ENCODE assay signal across 11 cellular contexts in the genomic region with DNA sequence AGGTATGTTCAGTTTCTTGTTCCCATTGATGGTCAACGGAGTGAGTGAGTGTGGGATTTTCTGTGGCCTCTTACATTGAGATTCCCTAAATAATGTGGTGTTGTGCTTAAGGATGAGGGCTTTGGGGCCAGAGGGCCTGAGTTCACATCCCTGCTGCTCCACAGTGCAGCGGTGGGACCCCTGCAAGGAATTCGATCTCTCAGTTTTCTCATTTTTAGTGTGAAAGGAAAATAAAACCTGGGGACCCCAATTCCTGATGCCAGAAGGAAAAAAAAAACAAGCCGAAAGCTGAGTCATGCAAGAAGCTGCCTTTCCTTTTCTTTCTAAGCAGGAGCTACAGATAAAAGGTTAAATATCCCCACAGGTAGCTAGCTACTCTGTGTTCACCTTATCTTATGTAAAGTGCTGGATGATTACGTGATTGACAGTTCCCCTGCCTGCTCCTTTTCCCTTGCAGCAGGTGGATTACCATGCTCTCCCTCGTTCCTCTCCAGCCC.
DNase-seq lines count a peak whose midpoint lies in the region; ATAC-seq, FAIRE-seq and TF ChIP-seq lines count a peak whose summit lies in the region.
"Had no signal": no experiment of that assay in that cellular context is flagged by ENCODE, and none has a peak within 500 bp of the region (broad histone marks: within the 10 kb centered on the region; RNA-seq: fewer than 3 reads in every experiment).

No MANE protein-coding gene starts in this region.

- no peaks in the 10 kb centered on the region for H4K20me1 ChIP-seq in OCI-LY7 (ENCODE audit: insufficient read depth, low read length)
- H4K20me1 ChIP-seq in endothelial cell of umbilical vein (replicated peaks; ENCODE audit: control insufficient read depth, extremely low read depth, insufficient read depth, low read length), result no peaks in the 10 kb centered on the region

- no TSS peak for BruUV-seq in OCI-LY7 (replicated peaks; lab: Mats Ljungman, UMichigan)
- no TSS peak for BruUV-seq in endothelial cell of umbilical vein (replicated peaks; lab: Mats Ljungman, UMichigan)

- DNase-seq in OCI-LY7 (ENCODE audit: low spot score), result no peak
- DNase-seq in endothelial cell of umbilical vein (ENCODE audit: low read depth, low spot score), result peak; percentile 56
- DNase-seq in SHP77 treated with DMSO at 0.1 percent for 48 hours (lab: John Stamatoyannopoulos, UW), result no peak
- no peak for DNase-seq in central memory CD4-positive, alpha-beta T cell
- no peak for DNase-seq in stimulated activated CD4-positive, alpha-beta T cell treated with anti-CD3 and anti-CD28 coated beads, Interleukin-12 subunit alpha, Interleukin-12 subunit beta, amount 100 ng/mL, for 4 hours
- DNase-seq: KG1 had no signal

- CTCF ChIA-PET in OCI-LY7 (lab: Charles Lee; ENCODE audit: unreplicated experiment) (no interaction called here), endothelial cell of umbilical vein (lab: Charles Lee) (no interaction called here)

- peak overlapping the region; percentile 70 for H3K9ac ChIP-seq in endothelial cell of umbilical vein (replicated peaks; ENCODE audit: extremely low read depth, insufficient read depth, low read length)
- H3K9ac ChIP-seq in skeletal muscle satellite cell (ENCODE audit: low read depth, low read length), result peak overlapping the region; percentile 34

- H2AFZ ChIP-seq in OCI-LY7 (ENCODE audit: low read length) (peak overlapping the region; percentile 97), endothelial cell of umbilical vein (ENCODE audit: low read depth, low read length) (peak overlapping the region; percentile 59)

- H3K4me1 ChIP-seq in OCI-LY7 (ENCODE audit: insufficient read depth, low read length, poor library complexity, severe bottlenecking) (peaks cover 13% of the 10 kb centered on the region), endothelial cell of umbilical vein (ENCODE audit: control insufficient read depth, extremely low read depth, insufficient read depth, low read length) (peaks cover 37% of the 10 kb centered on the region), skeletal muscle satellite cell (ENCODE audit: control insufficient read depth, insufficient read depth, low read length) (peaks cover 25% of the 10 kb centered on the region)

- H3K27ac ChIP-seq in OCI-LY7 (ENCODE audit: low read depth, low read length, poor library complexity, severe bottlenecking) (no peak overlapping the region), endothelial cell of umbilical vein (ENCODE audit: insufficient read depth, low read depth, low read length) (peak overlapping the region; percentile 79)
- H3K27ac ChIP-seq: SK-N-MC had no signal

- no peaks in the 10 kb centered on the region for H3K9me3 ChIP-seq in OCI-LY7 (ENCODE audit: low read length)
- no peaks in the 10 kb centered on the region for H3K9me3 ChIP-seq in endothelial cell of umbilical vein (replicated peaks; ENCODE audit: control insufficient read depth, insufficient read depth, low read length)
- H3K9me3 ChIP-seq in skeletal muscle satellite cell (replicated peaks; ENCODE audit: low read length), result no peaks in the 10 kb centered on the region

- no peak for TF ChIP-seq CTCF in OCI-LY7 (conservative IDR thresholded peaks at IDR 0.05; ENCODE audit: low read length)
- no peak for TF ChIP-seq CTCF in endothelial cell of umbilical vein (IDR thresholded peaks at IDR 0.05; ENCODE audit: extremely low read depth in 1 of 2, insufficient read depth in 1 of 2, low read depth in 1 of 2, low read length in 2 of 2)

- H3K4me2 ChIP-seq in OCI-LY7 (ENCODE audit: low read length), result peak overlapping the region; percentile 61
- peak overlapping the region; percentile 91 for H3K4me2 ChIP-seq in endothelial cell of umbilical vein (ENCODE audit: insufficient read depth, low read length)
- peak overlapping the region; percentile 80 for H3K4me2 ChIP-seq in skeletal muscle satellite cell (ENCODE audit: low read length)

- intact Hi-C loops in OCI-LY7 (cut with micrococcal nuclease; ENCODE audit: unreplicated experiment) (no loop called here), endothelial cell of umbilical vein (cut with micrococcal nuclease) (loop anchor here (2.0 to 5.0 kb wide), 2 partner anchors 13 to 131 kb away; no protein-coding TSS in a partner anchor)

- no peaks in the 10 kb centered on the region for H3K9me2 ChIP-seq in OCI-LY7 (ENCODE audit: insufficient read depth, low read length)

- dilution Hi-C loops in endothelial cell of umbilical vein (cut with MboI; ENCODE audit: extremely low pct_ligation_motif_present, low sequenced_read_pairs), result no loop called here

- no peaks in the 10 kb centered on the region for H3K27me3 ChIP-seq in endothelial cell of umbilical vein (ENCODE audit: control insufficient read depth in 2 of 2, insufficient read depth in 2 of 2, low read length in 2 of 2)
- H3K27me3 ChIP-seq in skeletal muscle satellite cell (ENCODE audit: control insufficient read depth, insufficient read depth, low read length), result no peaks in the 10 kb centered on the region

- no peak for TF ChIP-seq POLR2A in endothelial cell of umbilical vein (IDR thresholded peaks at IDR 0.05; ENCODE audit: low read depth, low read length)

- peak overlapping the region; percentile 37 for H3K4me3 ChIP-seq in OCI-LY7 (ENCODE audit: low read depth, low read length, poor library complexity, severe bottlenecking)
- H3K4me3 ChIP-seq in endothelial cell of umbilical vein (replicated peaks in 1 of 3; ENCODE audit: insufficient read depth in 1 of 3, low read depth in 1 of 3, low read length in 3 of 3), result peak overlapping the region in 2 of 3 experiments; percentile 15 to 62
- H3K4me3 ChIP-seq in skeletal muscle satellite cell (ENCODE audit: low read length), result peak overlapping the region; percentile 52

- ATAC-seq in GM18511 (IDR thresholded peaks at IDR 0.05; ENCODE audit: unreplicated experiment) (peak; percentile 37), HG02588 (IDR thresholded peaks at IDR 0.05; ENCODE audit: unreplicated experiment) (no peak)
- ATAC-seq: HCT116 had no signal

- no peak for FAIRE-seq in endothelial cell of umbilical vein (lab: Jason Lieb, UNC)

- no peaks in the 10 kb centered on the region for H3K9me1 ChIP-seq in endothelial cell of umbilical vein (replicated peaks; ENCODE audit: control insufficient read depth, extremely low read depth, insufficient read depth, low read length)

- H3K79me2 ChIP-seq in OCI-LY7 (ENCODE audit: insufficient read depth, low read depth, low read length) (no peaks in the 10 kb centered on the region), endothelial cell of umbilical vein (ENCODE audit: control insufficient read depth, insufficient read depth, low read length) (no peaks in the 10 kb centered on the region)

- H3K36me3 ChIP-seq in OCI-LY7 (ENCODE audit: insufficient read depth, low read length) (no peaks in the 10 kb centered on the region), endothelial cell of umbilical vein (ENCODE audit: control insufficient read depth in 2 of 2, extremely low read depth in 1 of 2, insufficient read depth in 2 of 2, low read length in 2 of 2) (no peaks in the 10 kb centered on the region), skeletal muscle satellite cell (ENCODE audit: insufficient read depth, low read length) (peaks cover 4% of the 10 kb centered on the region)

- POLR2A ChIA-PET in OCI-LY7 (lab: Charles Lee) (interaction anchor here (0.6 kb wide), 1 partner anchor 189 kb away, joined by 5 read pairs; no protein-coding TSS in a partner anchor), endothelial cell of umbilical vein (lab: Charles Lee) (interaction anchor here (0.6 kb wide), 1 partner anchor 10 kb away, joined by 3 read pairs; no protein-coding TSS in a partner anchor)

TF ChIP-seq in endothelial cell of umbilical vein, 7 proteins besides CTCF, POLR2A, EP300 and RAD21:
- TF ChIP-seq FOS (IDR thresholded peaks at IDR 0.05; ENCODE audit: borderline replicate concordance, insufficient read depth, low read length) (peak; percentile 38), JUN (IDR thresholded peaks at IDR 0.05; ENCODE audit: borderline replicate concordance, insufficient read depth, insufficient read length, low read depth) (no peak)
